In the genomic region with DNA sequence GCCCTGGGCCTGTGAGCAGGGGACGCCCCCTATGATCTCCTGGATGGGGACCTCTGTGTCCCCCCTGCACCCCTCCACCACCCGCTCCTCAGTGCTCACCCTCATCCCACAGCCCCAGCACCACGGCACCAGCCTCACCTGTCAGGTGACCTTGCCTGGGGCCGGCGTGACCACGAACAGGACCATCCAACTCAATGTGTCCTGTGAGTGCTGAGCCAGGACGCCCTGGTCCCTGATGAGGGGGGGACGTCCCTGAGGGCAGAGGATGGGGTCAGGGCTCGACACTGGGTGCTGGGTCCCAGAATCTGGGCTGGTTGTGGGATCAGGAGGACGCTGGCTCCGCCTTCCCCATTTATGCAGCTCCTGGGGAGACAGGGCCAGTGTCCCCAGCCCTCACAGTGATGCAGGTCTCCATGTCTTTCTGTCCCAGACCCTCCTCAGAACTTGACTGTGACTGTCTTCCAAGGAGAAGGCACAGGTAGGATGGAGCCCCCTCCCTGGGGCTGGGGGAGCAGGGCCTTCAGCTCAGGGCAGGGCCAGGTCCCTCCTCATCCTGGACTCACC, we compare ENCODE assay signal across 26 cellular contexts. TPM values are rescaled to one million over a fixed set of nuclear protein-coding genes. Genes with fewer than 3 reads are reported as not detected.
"Had no signal": no experiment of that assay in that cellular context is flagged by ENCODE, and none has a peak within 500 bp of the region (broad histone marks: within the 10 kb centered on the region; RNA-seq: fewer than 3 reads in every experiment).

No MANE protein-coding gene starts in this region.

- DNase-seq: cerebellar nuclear complex; effector CD8-positive, alpha-beta T cell; heart left ventricle; hippocampal formation; mammary epithelial cell; naive thymus-derived CD8-positive, alpha-beta T cell; occipital lobe; psoas muscle; retina; right lobe of liver; stimulated activated CD4-positive, alpha-beta T cell treated with anti-CD3 and anti-CD28 coated beads, Interleukin-4, amount 100 ng/mL, for 1 hour; stimulated activated CD8-positive, alpha-beta memory T cell treated with anti-CD3 and anti-CD28 coated beads, Interleukin-4, amount 100 ng/mL, for 48 hours; testis had no signal

- H3K4me3 Mint-ChIP-seq: neural progenitor cell; stimulated activated memory B cell treated with anti-CD40 and anti-IgM and Interleukin-4, amounts not matched to agents 10 μg/mL and 1 μg/mL and 100 μg/mL, for 72 hours; stimulated activated naive CD8-positive, alpha-beta T cell treated with anti-CD3 and anti-CD28 coated beads, Interleukin-15, Interleukin-2, amounts not matched to agents 100 ng/mL and 50 ng/mL, for 24 hours had no signal

- H3K27ac Mint-ChIP-seq: stimulated activated memory B cell treated with anti-CD40 and anti-IgM and Interleukin-4, amounts not matched to agents 10 μg/mL and 1 μg/mL and 100 μg/mL, for 72 hours; stimulated activated naive CD8-positive, alpha-beta T cell treated with anti-CD3 and anti-CD28 coated beads, Interleukin-15, Interleukin-2, amounts not matched to agents 100 ng/mL and 50 ng/mL, for 24 hours had no signal

- H3K36me3 ChIP-seq: heart left ventricle, neural progenitor cell, right lobe of liver, tibial nerve had no signal

- H3K36me3 Mint-ChIP-seq: naive thymus-derived CD8-positive, alpha-beta T cell; neural progenitor cell; stimulated activated memory B cell treated with anti-CD40 and anti-IgM and Interleukin-4, amounts not matched to agents 10 μg/mL and 1 μg/mL and 100 μg/mL, for 72 hours had no signal

- FAIRE-seq: colon, endometrium, frontal cortex, islet of Langerhans had no signal

- H3K9me3 Mint-ChIP-seq: naive thymus-derived CD8-positive, alpha-beta T cell; neural progenitor cell; stimulated activated memory B cell treated with anti-CD40 and anti-IgM and Interleukin-4, amounts not matched to agents 10 μg/mL and 1 μg/mL and 100 μg/mL, for 72 hours; stimulated activated naive CD8-positive, alpha-beta T cell treated with anti-CD3 and anti-CD28 coated beads, Interleukin-15, Interleukin-2, amounts not matched to agents 100 ng/mL and 50 ng/mL, for 24 hours had no signal

- H3K27me3 ChIP-seq: neural progenitor cell, right lobe of liver, testis, tibial nerve had no signal

- H3K4me3 ChIP-seq: mucosa of descending colon, neural progenitor cell, psoas muscle, right lobe of liver, testis, tibial nerve had no signal

- ATAC-seq: heart left ventricle; left lobe of liver; mucosa of descending colon; naive thymus-derived CD8-positive, alpha-beta T cell; psoas muscle; right lobe of liver; stimulated activated memory B cell treated with anti-CD40 and anti-IgM and Interleukin-4, amounts not matched to agents 10 μg/mL and 1 μg/mL and 100 μg/mL, for 72 hours had no signal

- H3K27me3 Mint-ChIP-seq: naive thymus-derived CD8-positive, alpha-beta T cell; stimulated activated naive CD8-positive, alpha-beta T cell treated with anti-CD3 and anti-CD28 coated beads, Interleukin-15, Interleukin-2, amounts not matched to agents 100 ng/mL and 50 ng/mL, for 24 hours had no signal

RNA-seq across cellular contexts. Expression of a gene that starts 2.5 kb away (rescaled TPM):
- total RNA-seq: fibroblast of lung; glomerular endothelial cell; lower leg skin; mammary epithelial cell; naive thymus-derived CD8-positive, alpha-beta T cell had no signal
- polyA plus RNA-seq: fibroblast of lung, mammary epithelial cell had no signal

RNA-seq across cellular contexts. Expression of a gene that starts 19.9 kb away (rescaled TPM):
- total RNA-seq: fibroblast of lung, glomerular endothelial cell, mammary epithelial cell had no signal
- polyA plus RNA-seq: fibroblast of lung, mammary epithelial cell had no signal
